In the genomic region with DNA sequence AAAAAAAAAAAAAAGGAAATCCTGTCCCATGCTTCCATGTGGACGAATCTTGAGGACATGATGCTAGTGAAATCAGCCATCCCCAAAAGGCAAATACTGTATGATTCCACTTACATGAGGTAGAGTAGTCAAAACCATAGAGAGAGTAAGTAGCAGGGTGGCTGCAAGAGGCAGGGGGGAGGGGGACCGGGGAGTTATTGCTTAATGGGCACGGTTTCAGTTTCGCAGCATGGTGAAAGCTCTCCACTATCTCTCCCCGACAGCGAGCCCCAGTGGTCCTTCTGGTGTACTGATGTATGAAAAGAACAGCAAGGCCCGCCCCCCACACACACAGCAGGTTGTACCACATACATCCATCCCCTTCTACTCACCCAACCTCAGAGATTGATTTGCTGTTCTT, we compare ENCODE assay signal across 8 cellular contexts. TPM values are rescaled to one million over a fixed set of nuclear protein-coding genes. Genes with fewer than 3 reads are reported as not detected.
DNase-seq lines count a peak whose midpoint lies in the region; ATAC-seq and TF ChIP-seq lines count a peak whose summit lies in the region.

No MANE protein-coding gene starts in this region.

- peaks cover 0 to 31% (median 0%) of the 10 kb centered on the region in 3 donors for H3K4me1 ChIP-seq in gastroesophageal sphincter

- WGBS in gastroesophageal sphincter (ENCODE audit: low coverage in 1 of 2), 2 donors: 44 to 55% methylated on average over 6 to 7 of the region's 7 CpGs

- peaks cover 0 to 57% of the 10 kb centered on the region in 2 donors for H3K36me3 ChIP-seq in gastroesophageal sphincter
- peaks cover 3% of the 10 kb centered on the region; the same call in 1 of the 2 replicates for H3K36me3 ChIP-seq in MG63

- H3K27me3 ChIP-seq in gastroesophageal sphincter: no peaks in the 10 kb centered on the region
- H3K27me3 ChIP-seq in MG63: no peaks in the 10 kb centered on the region

- ATAC-seq in HG03025 (IDR thresholded peaks at IDR 0.05; ENCODE audit: low FRiP score, unreplicated experiment) (peak; percentile 94), gastroesophageal sphincter (peak; percentile 57)

- DNase-seq in NCI-H748 (lab: John Stamatoyannopoulos, UW; ENCODE audit: unreplicated experiment): peak; percentile 7
- DNase-seq in NCI-H748 treated with DMSO at 0.1 percent for 48 hours (lab: John Stamatoyannopoulos, UW): no peak
- DNase-seq in NCI-H446 treated with DMSO at 0.1 percent for 48 hours (lab: John Stamatoyannopoulos, UW): peak; percentile 59
- peak; percentile 70 for DNase-seq in activated CD8-positive, alpha-beta memory T cell treated with anti-CD3 and anti-CD28 coated beads, Interleukin-2, amount 50 U/mL, for 48 hours
- DNase-seq in stimulated activated CD4-positive, alpha-beta T cell treated with anti-CD3 and anti-CD28 coated beads, Interleukin-15, amount 100 ng/mL, for 1 hour (ENCODE audit: low read depth in 1 of 2, low spot score in 1 of 2): peak; percentile 19 to 23
- no peak for DNase-seq in MG63

- TF ChIP-seq EP300 in gastroesophageal sphincter (IDR thresholded peaks at IDR 0.05): no peak

- no peaks in the 10 kb centered on the region for H3K9me3 ChIP-seq in gastroesophageal sphincter
- no peaks in the 10 kb centered on the region for H3K9me3 ChIP-seq in MG63

- no peak overlapping the region for H3K4me3 ChIP-seq in gastroesophageal sphincter
- no peak overlapping the region for H3K4me3 ChIP-seq in MG63

- TF ChIP-seq POLR2A in gastroesophageal sphincter (IDR thresholded peaks at IDR 0.05): no peak

- no peak overlapping the region for H3K27ac ChIP-seq in gastroesophageal sphincter

- TF ChIP-seq CTCF in gastroesophageal sphincter (IDR thresholded peaks at IDR 0.05): peak in 2 of 4 experiments; percentile 26 to 40

RNA-seq across cellular contexts. Expression of a gene that starts 32.8 kb away (rescaled TPM):
- total RNA-seq in gastroesophageal sphincter: 10 to 100 TPM; 10.3 to 28.1 (median 16.9) TPM
- total RNA-seq in MG63 (2014; rRNA removed; shearing (Covaris generic); ENCODE audit: low replicate concordance): 2.1 and 2.5 TPM in 2 replicates

RNA-seq across cellular contexts. Expression of a gene that starts 58.9 kb away (rescaled TPM):
- 10 to 100 TPM; 16.7 to 29.0 (median 23.7) TPM for total RNA-seq in gastroesophageal sphincter
- total RNA-seq in MG63 (2014; rRNA removed; shearing (Covaris generic); ENCODE audit: low replicate concordance): 49.3 and 143 TPM in 2 replicates

Comparison
In these comparisons a context has a peak if more than half of its experiments do, and no peak if none do; other contexts are left out.
1. DNase-seq: peak in NCI-H748 (single experiment), NCI-H446 treated with DMSO at 0.1 percent for 48 hours (single experiment), activated CD8-positive, alpha-beta memory T cell treated with anti-CD3 and anti-CD28 coated beads, Interleukin-2, amount 50 U/mL, for 48 hours (single experiment) and stimulated activated CD4-positive, alpha-beta T cell treated with anti-CD3 and anti-CD28 coated beads, Interleukin-15, amount 100 ng/mL, for 1 hour (2 of 2); none in NCI-H748 treated with DMSO at 0.1 percent for 48 hours (single experiment) and MG63 (single experiment).